Comparison of ENCODE assay signal across 19 cellular contexts in the genomic region with DNA sequence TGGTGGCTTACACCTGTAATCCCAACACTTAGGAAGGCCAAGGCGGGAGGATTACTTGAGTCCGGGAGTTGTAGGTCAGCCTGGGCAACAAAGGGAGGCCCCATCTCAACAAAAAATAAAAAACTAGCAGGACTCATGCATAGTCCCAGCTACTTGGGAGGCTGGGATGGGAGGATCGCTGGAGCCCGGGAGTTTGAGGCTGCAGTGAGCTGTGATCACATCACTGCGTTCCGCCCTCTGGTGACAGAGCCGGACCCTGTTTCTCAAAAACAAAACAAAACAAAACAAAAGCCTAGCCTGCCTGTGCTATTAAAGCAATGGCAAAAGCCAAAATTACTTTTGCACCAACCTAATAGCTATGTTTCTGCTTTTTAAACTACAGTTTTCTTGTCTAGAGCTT. TPM values are rescaled to one million over a fixed set of nuclear protein-coding genes. Genes with fewer than 3 reads are reported as not detected.
A peak's percentile ranks its signal among the peaks of the same experiment; 100 is the strongest.
DNase-seq lines count a peak whose midpoint lies in the region; ATAC-seq, FAIRE-seq and TF ChIP-seq lines count a peak whose summit lies in the region.
"Had no signal": no experiment of that assay in that cellular context is flagged by ENCODE, and none has a peak within 500 bp of the region (broad histone marks: within the 10 kb centered on the region; RNA-seq: fewer than 3 reads in every experiment).

No MANE protein-coding gene starts in this region.

- no peak for TF ChIP-seq POLR2A in HepG2 (IDR thresholded peaks at IDR 0.05; ENCODE audit: insufficient read depth in 1 of 2, low read depth in 2 of 2, low read length in 2 of 2)
- no peak for TF ChIP-seq POLR2A in right lobe of liver (IDR thresholded peaks at IDR 0.05)

- BruUV-seq in HepG2 (replicated peaks; lab: Mats Ljungman, UMichigan) = no TSS peak

- intact Hi-C loops in HepG2 (cut with micrococcal nuclease; ENCODE audit: unreplicated experiment) = no loop called here
- intact Hi-C loops in right lobe of liver (cut with DNase I) = no loop called here

- H3K27me3 ChIP-seq in HepG2 (ENCODE audit: control insufficient read depth in 1 of 2, insufficient read depth in 2 of 2, low read length in 2 of 2) (no peaks in the 10 kb centered on the region; a peak in 1 of 5 replicates), right lobe of liver (no peaks in the 10 kb centered on the region), endodermal cell (ENCODE audit: control insufficient read depth, insufficient read depth, low read length, poor library complexity, severe bottlenecking) (no peaks in the 10 kb centered on the region), H7 (ENCODE audit: control insufficient read depth, insufficient read depth, low read length) (no peaks in the 10 kb centered on the region)
- H3K27me3 ChIP-seq: BLaER1 treated with 17β-estradiol and CSF1 and Interleukin-3, amounts not matched to agents 10 nM and 100 nM; ovary had no signal

- H3K9me3 Mint-ChIP-seq in endodermal cell = no peaks in the 10 kb centered on the region

- H3K4me3 ChIP-seq in HepG2 (replicated peaks in 1 of 3; ENCODE audit: insufficient read depth in 1 of 3, low read depth in 2 of 3, low read length in 3 of 3) (no peak overlapping the region), right lobe of liver (no peak overlapping the region), endodermal cell (ENCODE audit: low read length) (no peak overlapping the region), H7 (ENCODE audit: insufficient read depth, low read depth, low read length) (no peak overlapping the region)

- POLR2A ChIA-PET in HepG2 (lab: Yijun Ruan, JAX) = interaction anchor here (0.7 to 4.9 kb wide), 4 partner anchors 15 to 76 kb away, joined by 3 to 96 read pairs (median 46); a partner anchor contains a TSS

- H4K20me1 ChIP-seq in HepG2 (ENCODE audit: insufficient read depth, low read length) = no peaks in the 10 kb centered on the region
- H4K20me1 ChIP-seq: BLaER1 treated with 17β-estradiol and CSF1 and Interleukin-3, amounts not matched to agents 10 nM and 100 nM had no signal

- TF ChIP-seq RAD21 in HepG2 (CRISPR knock-in tag; IDR thresholded peaks at IDR 0.05) = 0 out of 2 replicates have a peak, but pooled peaks have one; percentile 26

- H3K36me3 ChIP-seq in HepG2 (replicated peaks in 1 of 2; ENCODE audit: control insufficient read depth in 1 of 2, insufficient read depth in 2 of 2, low read length in 2 of 2) (no peaks in the 10 kb centered on the region), right lobe of liver (no peaks in the 10 kb centered on the region), endodermal cell (ENCODE audit: control insufficient read depth, insufficient read depth, low read length) (no peaks in the 10 kb centered on the region), H7 (replicated peaks; ENCODE audit: control insufficient read depth, insufficient read depth, low read length) (no peaks in the 10 kb centered on the region)
- H3K36me3 ChIP-seq: BLaER1 treated with 17β-estradiol and CSF1 and Interleukin-3, amounts not matched to agents 10 nM and 100 nM; ovary had no signal

- in situ Hi-C loops in HepG2 (cut with HindIII; ENCODE audit: extremely low pct_ligation_motif_present, low pct_unique_long_range_greater_than_20kb) = no loop called here

- H3K27me3 Mint-ChIP-seq in endodermal cell (ENCODE audit: insufficient read depth) = no peaks in the 10 kb centered on the region

- no peak for FAIRE-seq in HepG2 (lab: Jason Lieb, UNC)
- FAIRE-seq: frontal cortex had no signal

- H3K9ac ChIP-seq in HepG2 (ENCODE audit: insufficient read depth, low read depth, low read length) (no peak overlapping the region), endodermal cell (ENCODE audit: extremely low read depth, low read length, poor library complexity, severe bottlenecking) (no peak overlapping the region)

- no peaks in the 10 kb centered on the region for H3K79me2 ChIP-seq in HepG2 (ENCODE audit: insufficient read depth, low read length)

- H3K4me1 ChIP-seq in HepG2 (ENCODE audit: insufficient read depth, low read length) = peaks cover 44% of the 10 kb centered on the region
- peaks cover 0 to 14% (median 3%) of the 10 kb centered on the region in 4 donors for H3K4me1 ChIP-seq in right lobe of liver
- H3K4me1 ChIP-seq in endodermal cell (ENCODE audit: control insufficient read depth, insufficient read depth, low read length) = peaks cover 3% of the 10 kb centered on the region

- H3K4me1 Mint-ChIP-seq in endodermal cell = peaks cover 18% of the 10 kb centered on the region

- no peaks in the 10 kb centered on the region for H3K9me3 ChIP-seq in HepG2 (ENCODE audit: low read length)
- no peaks in the 10 kb centered on the region for H3K9me3 ChIP-seq in right lobe of liver
- peaks cover 4% of the 10 kb centered on the region for H3K9me3 ChIP-seq in endodermal cell (ENCODE audit: control insufficient read depth, low read length)
- H3K9me3 ChIP-seq: BLaER1 treated with 17β-estradiol and CSF1 and Interleukin-3, amounts not matched to agents 10 nM and 100 nM; ovary had no signal

- 92% methylated on average over 7 of the region's 7 CpGs for WGBS in HepG2 (ENCODE audit: low lambda C conversion rate)
- 91% methylated on average over 7 of the region's 7 CpGs for WGBS in right lobe of liver (ENCODE audit: insufficient coverage, low coverage, low lambda C conversion rate, missing lambda C conversion rate)
- 92 to 93% methylated on average over 6 to 7 of the region's 7 CpGs for WGBS in endodermal cell (ENCODE audit: insufficient coverage in 1 of 2, insufficient read length in 1 of 2), 2 experiments

- no peak overlapping the region for H2AFZ ChIP-seq in HepG2 (ENCODE audit: low read length)

- H3K27ac ChIP-seq in HepG2 (ENCODE audit: extremely low read length, insufficient read depth, low read length) (no peak overlapping the region), right lobe of liver (no peak overlapping the region), endodermal cell (ENCODE audit: low read depth, low read length) (no peak overlapping the region)
- H3K27ac ChIP-seq: ovary had no signal

- H3K27ac Mint-ChIP-seq in endodermal cell = peak overlapping the region; percentile 10

- peak; percentile 24; the same call in 1 of the 2 replicates for TF ChIP-seq CTCF in HepG2 (CRISPR knock-in tag; IDR thresholded peaks at IDR 0.05)
- TF ChIP-seq CTCF in right lobe of liver (IDR thresholded peaks at IDR 0.05) = no peak
- no peak for TF ChIP-seq CTCF in endodermal cell (conservative IDR thresholded peaks at IDR 0.05)

- 0 out of 2 replicates have a peak overlapping the region, but pooled peaks have one; percentile 73 for H3K4me2 ChIP-seq in HepG2 (ENCODE audit: low read depth, low read length)

- ATAC-seq in HepG2 (no peak), right lobe of liver (no peak)

- TF ChIP-seq EP300 in HepG2 (IDR thresholded peaks at IDR 0.05; ENCODE audit: low read depth in 2 of 2, low read length in 2 of 2) = no peak
- no peak for TF ChIP-seq EP300 in HepG2 (CRISPR knock-in tag; IDR thresholded peaks at IDR 0.05; ENCODE audit: borderline replicate concordance)

- DNase-seq in HepG2 (ENCODE audit: low spot score) (no peak), right lobe of liver (no peak), OCI-M1 (lab: John Stamatoyannopoulos, UW) (peak; percentile 34), endodermal cell (no peak), SW 1271 (lab: John Stamatoyannopoulos, UW) (no peak), H7 (no peak), amygdala (lab: John Stamatoyannopoulos, UW) (no peak), activated gamma-delta T cell treated with Interleukin-2 at 50 U/mL for 16 hours (no peak)
- DNase-seq: activated gamma-delta T cell; DMS79 treated with DMSO at 0.1 percent for 48 hours; midbrain; NCI-H1048; NCI-H2107; NCI-H748 treated with DMSO at 0.1 percent for 48 hours; ovary; stimulated activated CD4-positive, alpha-beta T cell treated with anti-CD3 and anti-CD28 coated beads, Interleukin-12 subunit alpha, Interleukin-12 subunit beta, amount 100 ng/mL, for 4 hours; T1000 had no signal

- H3K4me3 Mint-ChIP-seq in endodermal cell = peak overlapping the region; percentile 75

- no peaks in the 10 kb centered on the region for H3K36me3 Mint-ChIP-seq in endodermal cell (ENCODE audit: low read depth)

- CTCF ChIA-PET in HepG2 (lab: Yijun Ruan, JAX; ENCODE audit: low intra/inter-chr PET ratio, low total read pairs) = interaction anchor here (1.6 kb wide), 1 partner anchor 61 kb away, joined by 5 read pairs; no protein-coding TSS in a partner anchor

RNA-seq across cellular contexts. Expression of a gene that starts 1.5 kb away (rescaled TPM):
- total RNA-seq in HepG2 (2016; rRNA removed; fragmentation: Illumina TruSeq; extraction: Trizol) (4.9 and 9.1 TPM in 2 replicates), right lobe of liver (10 to 100 TPM; 10.9 to 16.7 (median 13.4) TPM), endodermal cell (10 to 100 TPM; 18.7 to 19.5 TPM)
- 4.4 and 5.2 TPM in 2 replicates for total RNA-seq in HepG2 (2016; cell fraction: cytosol; rRNA removed; fragmentation: Illumina TruSeq; extraction: Trizol; ENCODE audit: low read depth)
- 4.2 and 8.4 TPM in 2 replicates for total RNA-seq in HepG2 (2016; cell fraction: insoluble cytoplasmic fraction; rRNA removed; fragmentation: Illumina TruSeq; extraction: Trizol)
- 2.6 and 3.0 TPM in 2 replicates for total RNA-seq in HepG2 (2016; cell fraction: membrane; rRNA removed; fragmentation: Illumina TruSeq; extraction: Trizol)
- 12.1 and 12.8 TPM in 2 replicates for total RNA-seq in HepG2 (2016; cell fraction: nucleus; rRNA removed; fragmentation: Illumina TruSeq; extraction: Trizol)
- polyA plus RNA-seq in HepG2 (2011; rRNA removed) = 15.0 and 19.2 TPM in 2 replicates
- polyA plus RNA-seq in HepG2 (2011; cell fraction: cytosol; rRNA removed) = 6.7 and 8.3 TPM in 2 replicates
- 81.8 and 104 TPM in 2 replicates for polyA plus RNA-seq in HepG2 (2011; cell fraction: nucleus; rRNA removed)
- 6.2 and 6.4 TPM in 2 replicates for polyA plus RNA-seq in HepG2 (2012)
- 0.53 and 0.70 TPM in 2 replicates for polyA plus RNA-seq in HepG2 (2016; cell fraction: cytosol; fragmentation: Illumina TruSeq; extraction: Trizol; ENCODE audit: low read depth)
- 3.5 and 3.9 TPM in 2 replicates for polyA plus RNA-seq in HepG2 (2016; cell fraction: insoluble cytoplasmic fraction; fragmentation: Illumina TruSeq; extraction: Trizol; ENCODE audit: low read depth)
- 1.2 and 1.3 TPM in 2 replicates for polyA plus RNA-seq in HepG2 (2016; cell fraction: membrane; fragmentation: Illumina TruSeq; extraction: Trizol; ENCODE audit: low read depth)
- 28.7 and 33.1 TPM in 2 replicates for polyA plus RNA-seq in HepG2 (2016; cell fraction: nucleus; fragmentation: Illumina TruSeq; extraction: Trizol; ENCODE audit: insufficient read depth, low read depth)
- polyA minus RNA-seq in HepG2 (2011; rRNA and poly(A)+ RNA removed; ENCODE audit: low replicate concordance) = 24.8 and 29.5 TPM in 2 replicates
- 4.3 and 5.3 TPM in 2 replicates for polyA minus RNA-seq in HepG2 (2011; cell fraction: cytosol; rRNA and poly(A)+ RNA removed)
- polyA minus RNA-seq in HepG2 (2011; cell fraction: nucleus; rRNA and poly(A)+ RNA removed) = 15.6 and 19.0 TPM in 2 replicates
- polyA plus RNA-seq in endodermal cell (2013, experiment 1 of 2) = 9.3 TPM
- 10.7 TPM for polyA plus RNA-seq in endodermal cell (2013, experiment 2 of 2)
- 11.2 and 13.7 TPM in 2 replicates for total RNA-seq in H7 (2014; rRNA removed; shearing (Covaris generic))

RNA-seq across cellular contexts. Expression of a gene that starts 17.0 kb away (rescaled TPM):
- total RNA-seq in HepG2 (2016; rRNA removed; fragmentation: Illumina TruSeq; extraction: Trizol) (17.8 and 24.9 TPM in 2 replicates), right lobe of liver (10 to 100 TPM; 10.4 to 16.7 (median 14.5) TPM), endodermal cell (10 to 100 TPM; 56.4 to 57.8 TPM)
- total RNA-seq in HepG2 (2016; cell fraction: cytosol; rRNA removed; fragmentation: Illumina TruSeq; extraction: Trizol; ENCODE audit: low read depth) = 3.6 TPM in 2 replicates
- 15.8 and 25.9 TPM in 2 replicates for total RNA-seq in HepG2 (2016; cell fraction: insoluble cytoplasmic fraction; rRNA removed; fragmentation: Illumina TruSeq; extraction: Trizol)
- total RNA-seq in HepG2 (2016; cell fraction: membrane; rRNA removed; fragmentation: Illumina TruSeq; extraction: Trizol) = 14.6 and 18.9 TPM in 2 replicates
- total RNA-seq in HepG2 (2016; cell fraction: nucleus; rRNA removed; fragmentation: Illumina TruSeq; extraction: Trizol) = 15.0 and 18.9 TPM in 2 replicates
- 16.3 and 17.0 TPM in 2 replicates for polyA plus RNA-seq in HepG2 (2011; rRNA removed)
- polyA plus RNA-seq in HepG2 (2011; cell fraction: cytosol; rRNA removed) = 10.9 and 15.5 TPM in 2 replicates
- 14.6 and 16.7 TPM in 2 replicates for polyA plus RNA-seq in HepG2 (2011; cell fraction: nucleus; rRNA removed)
- polyA plus RNA-seq in HepG2 (2012) = 13.3 and 16.9 TPM in 2 replicates
- 2.3 and 2.9 TPM in 2 replicates for polyA plus RNA-seq in HepG2 (2016; cell fraction: cytosol; fragmentation: Illumina TruSeq; extraction: Trizol; ENCODE audit: low read depth)
- 20.4 and 21.6 TPM in 2 replicates for polyA plus RNA-seq in HepG2 (2016; cell fraction: insoluble cytoplasmic fraction; fragmentation: Illumina TruSeq; extraction: Trizol; ENCODE audit: low read depth)
- 11.6 and 11.9 TPM in 2 replicates for polyA plus RNA-seq in HepG2 (2016; cell fraction: membrane; fragmentation: Illumina TruSeq; extraction: Trizol; ENCODE audit: low read depth)
- polyA plus RNA-seq in HepG2 (2016; cell fraction: nucleus; fragmentation: Illumina TruSeq; extraction: Trizol; ENCODE audit: insufficient read depth, low read depth) = 22.8 and 26.4 TPM in 2 replicates
- polyA minus RNA-seq in HepG2 (2011; rRNA and poly(A)+ RNA removed; ENCODE audit: low replicate concordance) = 49.4 and 94.6 TPM in 2 replicates
- polyA minus RNA-seq in HepG2 (2011; cell fraction: cytosol; rRNA and poly(A)+ RNA removed) = 25.8 and 27.6 TPM in 2 replicates
- polyA minus RNA-seq in HepG2 (2011; cell fraction: nucleus; rRNA and poly(A)+ RNA removed) = 22.4 and 31.0 TPM in 2 replicates
- polyA plus RNA-seq in endodermal cell (2013, experiment 1 of 2) = 28.0 TPM
- 30.2 TPM for polyA plus RNA-seq in endodermal cell (2013, experiment 2 of 2)
- total RNA-seq in H7 (2014; rRNA removed; shearing (Covaris generic)) = 62.7 and 64.1 TPM in 2 replicates
